Comparison of ENCODE assay signal across 11 cellular contexts in genomic region chr20:17992847-17993508, GRCh38. TPM values are rescaled to one million over a fixed set of nuclear protein-coding genes. Genes with fewer than 3 reads are reported as not detected.
DNase-seq lines count a peak whose midpoint lies in the region; ATAC-seq lines count a peak whose summit lies in the region.
"Had no signal": no experiment of that assay in that cellular context is flagged by ENCODE, and none has a peak within 500 bp of the region (broad histone marks: within the 10 kb centered on the region; RNA-seq: fewer than 3 reads in every experiment).

No MANE protein-coding gene starts in this region.

- intact Hi-C loops in left colon (cut with DNase I, micrococcal nuclease) (loop anchor here in 1 of 2 donors (10.0 kb wide), 1 partner anchor 488 kb away; no protein-coding TSS in a partner anchor), cardiac septum (cut with DNase I) (loop anchor here (10.0 kb wide), 1 partner anchor 458 kb away; the partner anchor contains the start of gene BFSP1)

- DNase-seq in NCI-H1417 (lab: John Stamatoyannopoulos, UW) (peak in 2 of 3 experiments; percentile 11 to 76), T-helper 17 cell (no peak), left colon (no peak), cardiac septum (ENCODE audit: low spot score) (no peak), COR-L47 (lab: John Stamatoyannopoulos, UW) (no peak)
- DNase-seq: CD8-positive, alpha-beta T cell; esophagus squamous epithelium; MM.1S had no signal

- H3K27me3 Mint-ChIP-seq in T-helper 17 cell, result no peaks in the 10 kb centered on the region

- no peaks in the 10 kb centered on the region for H3K9me3 ChIP-seq in T-helper 17 cell (ENCODE audit: control insufficient read depth, low read length, poor library complexity, severe bottlenecking)
- H3K9me3 ChIP-seq: esophagus squamous epithelium had no signal

- peak overlapping the region; percentile 84 for H3K27ac Mint-ChIP-seq in T-helper 17 cell
- H3K27ac Mint-ChIP-seq: CD8-positive, alpha-beta T cell had no signal

- peaks cover 3% of the 10 kb centered on the region for H3K36me3 Mint-ChIP-seq in T-helper 17 cell (ENCODE audit: low read depth)

- peak; percentile 6 for ATAC-seq in GM18867 (IDR thresholded peaks at IDR 0.05; ENCODE audit: unreplicated experiment)
- ATAC-seq in T-helper 17 cell, result no peak
- ATAC-seq in left colon, result peak; percentile 43
- ATAC-seq in HG03565 (IDR thresholded peaks at IDR 0.05; ENCODE audit: unreplicated experiment), result no peak
- no peak for ATAC-seq in HG03175 (IDR thresholded peaks at IDR 0.05; ENCODE audit: unreplicated experiment)
- ATAC-seq: CD8-positive, alpha-beta T cell had no signal

- peak overlapping the region; percentile 53 for H3K4me3 Mint-ChIP-seq in T-helper 17 cell
- H3K4me3 Mint-ChIP-seq: CD8-positive, alpha-beta T cell had no signal

- H3K4me1 Mint-ChIP-seq in T-helper 17 cell, result peaks cover 25% of the 10 kb centered on the region

RNA-seq across cellular contexts. Expression of gene MGME1, which starts 24.2 kb away (rescaled TPM):
- total RNA-seq in T-helper 17 cell, result 10 to 100 TPM; 10.6 to 10.9 TPM
- total RNA-seq in left colon, result 10 to 100 TPM; 17.1 to 22.0 TPM
- total RNA-seq in cardiac septum, result 9.5 TPM

RNA-seq across cellular contexts. Expression of gene SNX5, which starts 24.4 kb away (rescaled TPM):
- total RNA-seq in T-helper 17 cell, result 10 to 100 TPM; 63.8 to 71.5 TPM
- total RNA-seq in left colon, result 10 to 100 TPM; 95.3 to 98.4 TPM
- 42.1 TPM for total RNA-seq in cardiac septum

Comparison
In these comparisons a context has a peak if more than half of its experiments do, and no peak if none do; other contexts are left out.
1. ATAC-seq: peak in GM18867 (single experiment) and left colon (single experiment); none in T-helper 17 cell (single experiment), HG03565 (single experiment) and HG03175 (single experiment).
2. DNase-seq: peak in NCI-H1417 (2 of 3); none in T-helper 17 cell (0 of 3), left colon (0 of 2), cardiac septum (single experiment) and COR-L47 (single experiment).